ENCODE assay signal across 9 cellular contexts in the genomic region with DNA sequence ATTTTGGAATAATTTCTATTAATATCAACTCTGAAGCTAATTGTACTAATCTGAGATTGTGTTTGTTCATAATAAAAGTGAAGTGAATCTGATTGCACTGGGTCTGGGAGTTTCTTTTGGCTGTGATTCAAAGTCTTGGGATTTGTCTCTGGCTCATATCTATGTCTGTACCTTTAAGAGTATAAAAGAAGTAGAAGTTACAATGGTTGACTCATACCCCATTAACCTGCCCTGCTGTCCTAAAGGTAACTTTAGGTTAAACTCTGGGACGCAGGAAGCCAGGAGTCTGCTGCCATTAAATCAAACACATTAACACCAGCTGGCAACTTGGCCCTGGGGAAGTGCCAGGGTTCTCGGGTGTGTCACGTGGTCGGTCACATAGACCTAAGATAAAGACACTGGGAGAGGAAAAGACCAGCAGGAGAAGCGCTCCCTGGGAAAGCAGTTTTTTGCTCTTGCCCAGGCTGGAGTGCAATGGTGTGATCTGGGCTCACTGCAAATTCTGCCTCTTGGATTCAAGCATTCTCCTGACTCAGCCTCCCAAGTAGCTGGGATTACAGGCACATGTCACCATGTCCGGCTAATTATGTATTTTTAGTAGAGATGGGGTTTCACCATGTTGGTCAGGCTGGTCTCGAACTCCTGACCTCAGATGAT. TPM values are rescaled to one million over a fixed set of nuclear protein-coding genes. Genes with fewer than 3 reads are reported as not detected.
DNase-seq lines count a peak whose midpoint lies in the region; ATAC-seq, FAIRE-seq and TF ChIP-seq lines count a peak whose summit lies in the region.
"Had no signal": no experiment of that assay in that cellular context is flagged by ENCODE, and none has a peak within 500 bp of the region (broad histone marks: within the 10 kb centered on the region; RNA-seq: fewer than 3 reads in every experiment).

No MANE protein-coding gene starts in this region.

- H3K36me3 Mint-ChIP-seq in CD4-positive, alpha-beta T cell (ENCODE audit: low read depth) = no peaks in the 10 kb centered on the region

- TF ChIP-seq POLR2A in HepG2 (IDR thresholded peaks at IDR 0.05; ENCODE audit: insufficient read depth in 1 of 2, low read depth in 2 of 2, low read length in 2 of 2) (peak in 1 of 2 experiments; percentile 62; a peak in 1 of 4 replicates), uterus (IDR thresholded peaks at IDR 0.05) (no peak)

- ATAC-seq in HepG2 (peak; percentile 45), HG02970 (IDR thresholded peaks at IDR 0.05; ENCODE audit: low FRiP score, unreplicated experiment) (no peak)
- ATAC-seq in CD4-positive, alpha-beta T cell (ENCODE audit: poor library complexity) = no peak

- H3K9ac ChIP-seq in HepG2 (ENCODE audit: insufficient read depth, low read depth, low read length) = no peak overlapping the region

- 0 out of 4 replicates have a peak, but pooled peaks of 1 of the 2 experiments have one; percentile 15 for TF ChIP-seq EP300 in HepG2 (IDR thresholded peaks at IDR 0.05; ENCODE audit: low read depth in 2 of 2, low read length in 2 of 2)
- no peak for TF ChIP-seq EP300 in HepG2 (CRISPR knock-in tag; IDR thresholded peaks at IDR 0.05; ENCODE audit: borderline replicate concordance)

- H3K4me1 Mint-ChIP-seq in CD4-positive, alpha-beta T cell (ENCODE audit: low read depth) = peaks cover 5% of the 10 kb centered on the region

- peak overlapping the region; percentile 63 for H3K27ac ChIP-seq in HepG2 (ENCODE audit: extremely low read length, insufficient read depth, low read length)
- H3K27ac ChIP-seq in uterus = peak overlapping the region; percentile 45 to 60
- H3K27ac ChIP-seq in CD4-positive, alpha-beta T cell (ENCODE audit: low read depth, low read length) = no peak overlapping the region

- POLR2A ChIA-PET in HepG2 (lab: Yijun Ruan, JAX) = interaction anchor here (1.2 to 7.2 kb wide), 4 partner anchors 9 to 24 kb away, joined by 5 to 107 read pairs (median 5); a partner anchor contains a TSS
- POLR2A ChIA-PET in CD4-positive, alpha-beta T cell (lab: Charles Lee) = no interaction called here

- no peaks in the 10 kb centered on the region for H3K9me3 Mint-ChIP-seq in CD4-positive, alpha-beta T cell
- H3K9me3 Mint-ChIP-seq: IgD-negative memory B cell had no signal

- H3K79me2 ChIP-seq in HepG2 (ENCODE audit: insufficient read depth, low read length) = no peaks in the 10 kb centered on the region

- no peak overlapping the region for H3K4me3 Mint-ChIP-seq in CD4-positive, alpha-beta T cell
- H3K4me3 Mint-ChIP-seq: IgD-negative memory B cell had no signal

- H2AFZ ChIP-seq in HepG2 (ENCODE audit: low read length) = no peak overlapping the region

- no peak overlapping the region for H3K27ac Mint-ChIP-seq in CD4-positive, alpha-beta T cell
- H3K27ac Mint-ChIP-seq: IgD-negative memory B cell had no signal

- TF ChIP-seq RAD21 in HepG2 (CRISPR knock-in tag; IDR thresholded peaks at IDR 0.05) = peak; percentile 10; the same call in 1 of the 2 replicates

- no peaks in the 10 kb centered on the region for H3K27me3 Mint-ChIP-seq in CD4-positive, alpha-beta T cell

- TF ChIP-seq CTCF in cardiac fibroblast (IDR thresholded peaks at IDR 0.05; ENCODE audit: low read depth, low read length) (no peak), HepG2 (CRISPR knock-in tag; IDR thresholded peaks at IDR 0.05) (0 out of 2 replicates have a peak, but pooled peaks have one; percentile 6), uterus (IDR thresholded peaks at IDR 0.05) (no peak)
- no peak for TF ChIP-seq CTCF in CD4-positive, alpha-beta T cell (IDR thresholded peaks at IDR 0.05)

- H3K36me3 ChIP-seq in HepG2 (replicated peaks in 1 of 2; ENCODE audit: control insufficient read depth in 1 of 2, insufficient read depth in 2 of 2, low read length in 2 of 2) = peaks cover 3 to 16% of the 10 kb centered on the region in 2 experiments; a peak in 4 of 5 replicates
- H3K36me3 ChIP-seq in uterus = no peaks in the 10 kb centered on the region

- H3K4me1 ChIP-seq in HepG2 (ENCODE audit: insufficient read depth, low read length) (peaks cover 57% of the 10 kb centered on the region), uterus (no peaks in the 10 kb centered on the region)

- BruUV-seq in HepG2 (replicated peaks; lab: Mats Ljungman, UMichigan) = no TSS peak

- H4K20me1 ChIP-seq in HepG2 (ENCODE audit: insufficient read depth, low read length) = peaks cover 24% of the 10 kb centered on the region

- H3K4me3 ChIP-seq in cardiac fibroblast (replicated peaks in 1 of 2; ENCODE audit: low read depth in 2 of 2, low read length in 2 of 2) (no peak overlapping the region), HepG2 (replicated peaks in 1 of 3; ENCODE audit: insufficient read depth in 1 of 3, low read depth in 2 of 3, low read length in 3 of 3) (no peak overlapping the region), uterus (no peak overlapping the region)

- H3K9me3 ChIP-seq in HepG2 (ENCODE audit: low read length) (no peaks in the 10 kb centered on the region), uterus (no peaks in the 10 kb centered on the region)
- no peaks in the 10 kb centered on the region for H3K9me3 ChIP-seq in CD4-positive, alpha-beta T cell (ENCODE audit: control insufficient read depth, low read length)

- in situ Hi-C loops in HepG2 (cut with HindIII; ENCODE audit: extremely low pct_ligation_motif_present, low pct_unique_long_range_greater_than_20kb) = no loop called here

- FAIRE-seq in G401.6 (lab: Jason Lieb, UNC) = peak; percentile 99
- no peak for FAIRE-seq in HepG2 (lab: Jason Lieb, UNC)

- no peaks in the 10 kb centered on the region for H3K27me3 ChIP-seq in HepG2 (ENCODE audit: control insufficient read depth in 1 of 2, insufficient read depth in 2 of 2, low read length in 2 of 2)
- no peaks in the 10 kb centered on the region for H3K27me3 ChIP-seq in uterus
- no peaks in the 10 kb centered on the region for H3K27me3 ChIP-seq in CD4-positive, alpha-beta T cell (ENCODE audit: control insufficient read depth, insufficient read depth, low read length)

- 43% methylated on average over 7 of the region's 7 CpGs for WGBS in HepG2 (ENCODE audit: low lambda C conversion rate)

- CTCF ChIA-PET in HepG2 (lab: Yijun Ruan, JAX; ENCODE audit: low intra/inter-chr PET ratio, low total read pairs) = no interaction called here
- CTCF ChIA-PET in CD4-positive, alpha-beta T cell (lab: Charles Lee) = no interaction called here

- intact Hi-C loops in HepG2 (cut with micrococcal nuclease; ENCODE audit: unreplicated experiment) = no loop called here
- intact Hi-C loops in uterus (cut with DNase I; ENCODE audit: low total_unique reads) = no loop called here
- intact Hi-C loops in CD4-positive, alpha-beta T cell (cut with DNase I, micrococcal nuclease) = no loop called here

- peak; percentile 37 for DNase-seq in NCI-H345 treated with DMSO at 0.1 percent for 48 hours (lab: John Stamatoyannopoulos, UW; ENCODE audit: unreplicated experiment)
- DNase-seq in cardiac fibroblast (ENCODE audit: low read depth in 2 of 2) = peak; percentile 74 to 88
- peak; percentile 72 for DNase-seq in HepG2 (ENCODE audit: low spot score)
- peak; percentile 79 to 89 for DNase-seq in uterus
- no peak for DNase-seq in T-helper 2 cell
- DNase-seq in CD4-positive, alpha-beta T cell = no peak

- H3K4me2 ChIP-seq in HepG2 (ENCODE audit: low read depth, low read length) = no peak overlapping the region; the same call in 1 of the 2 replicates

RNA-seq across cellular contexts. Expression of a gene that starts 17.8 kb away (rescaled TPM):
- total RNA-seq in HepG2 (2016; rRNA removed; fragmentation: Illumina TruSeq; extraction: Trizol) (338 and 492 TPM in 2 replicates), uterus (10 to 100 TPM in 1 of 4 donors, 1 to 10 TPM in 2, under 1 TPM in 1; 0.59 to 29.8 (median 6.0) TPM)
- 31.9 and 37.2 TPM in 2 replicates for total RNA-seq in HepG2 (2016; cell fraction: cytosol; rRNA removed; fragmentation: Illumina TruSeq; extraction: Trizol; ENCODE audit: low read depth)
- total RNA-seq in HepG2 (2016; cell fraction: insoluble cytoplasmic fraction; rRNA removed; fragmentation: Illumina TruSeq; extraction: Trizol) = 303 and 473 TPM in 2 replicates
- total RNA-seq in HepG2 (2016; cell fraction: membrane; rRNA removed; fragmentation: Illumina TruSeq; extraction: Trizol) = 175 and 195 TPM in 2 replicates
- total RNA-seq in HepG2 (2016; cell fraction: nucleus; rRNA removed; fragmentation: Illumina TruSeq; extraction: Trizol) = 532 and 631 TPM in 2 replicates
- polyA plus RNA-seq in HepG2 (2011; rRNA removed) = 512 and 596 TPM in 2 replicates
- 368 and 565 TPM in 2 replicates for polyA plus RNA-seq in HepG2 (2011; cell fraction: cytosol; rRNA removed)
- 147 and 228 TPM in 2 replicates for polyA plus RNA-seq in HepG2 (2011; cell fraction: nucleus; rRNA removed)
- polyA plus RNA-seq in HepG2 (2012) = 585 and 769 TPM in 2 replicates
- 36.1 and 38.4 TPM in 2 replicates for polyA plus RNA-seq in HepG2 (2016; cell fraction: cytosol; fragmentation: Illumina TruSeq; extraction: Trizol; ENCODE audit: low read depth)
- polyA plus RNA-seq in HepG2 (2016; cell fraction: insoluble cytoplasmic fraction; fragmentation: Illumina TruSeq; extraction: Trizol; ENCODE audit: low read depth) = 315 and 357 TPM in 2 replicates
- 107 and 124 TPM in 2 replicates for polyA plus RNA-seq in HepG2 (2016; cell fraction: membrane; fragmentation: Illumina TruSeq; extraction: Trizol; ENCODE audit: low read depth)
- polyA plus RNA-seq in HepG2 (2016; cell fraction: nucleus; fragmentation: Illumina TruSeq; extraction: Trizol; ENCODE audit: insufficient read depth, low read depth) = 708 and 740 TPM in 2 replicates
- polyA minus RNA-seq in HepG2 (2011; rRNA and poly(A)+ RNA removed; ENCODE audit: low replicate concordance) = 748 and 1,007 TPM in 2 replicates
- polyA minus RNA-seq in HepG2 (2011; cell fraction: cytosol; rRNA and poly(A)+ RNA removed) = 527 and 633 TPM in 2 replicates
- polyA minus RNA-seq in HepG2 (2011; cell fraction: nucleus; rRNA and poly(A)+ RNA removed) = 165 and 293 TPM in 2 replicates
- total RNA-seq in CD4-positive, alpha-beta T cell = 1 to 10 TPM; 1.7 TPM

RNA-seq across cellular contexts. Expression of a gene that starts 34.8 kb away (rescaled TPM):
- 0.07 and 0.31 TPM in 2 replicates for total RNA-seq in HepG2 (2016; rRNA removed; fragmentation: Illumina TruSeq; extraction: Trizol)
- not detected in 2 replicates for total RNA-seq in HepG2 (2016; cell fraction: cytosol; rRNA removed; fragmentation: Illumina TruSeq; extraction: Trizol; ENCODE audit: low read depth)
- total RNA-seq in HepG2 (2016; cell fraction: insoluble cytoplasmic fraction; rRNA removed; fragmentation: Illumina TruSeq; extraction: Trizol) = 0.07 and 0.30 TPM in 2 replicates
- total RNA-seq in HepG2 (2016; cell fraction: membrane; rRNA removed; fragmentation: Illumina TruSeq; extraction: Trizol) = not detected in 2 replicates
- not detected in 2 replicates for total RNA-seq in HepG2 (2016; cell fraction: nucleus; rRNA removed; fragmentation: Illumina TruSeq; extraction: Trizol)
- polyA plus RNA-seq in HepG2 (2011; rRNA removed) = 0.15 and 0.27 TPM in 2 replicates
- polyA plus RNA-seq in HepG2 (2011; cell fraction: cytosol; rRNA removed) = 0.15 and 0.21 TPM in 2 replicates
- polyA plus RNA-seq in HepG2 (2011; cell fraction: nucleus; rRNA removed) = 0.61 and 0.90 TPM in 2 replicates
- 0.16 and 0.55 TPM in 2 replicates for polyA plus RNA-seq in HepG2 (2012)
- polyA plus RNA-seq in HepG2 (2016; cell fraction: cytosol; fragmentation: Illumina TruSeq; extraction: Trizol; ENCODE audit: low read depth) = not detected in 2 replicates
- 0.33 TPM in 1 of 2 replicates, not detected in the other for polyA plus RNA-seq in HepG2 (2016; cell fraction: insoluble cytoplasmic fraction; fragmentation: Illumina TruSeq; extraction: Trizol; ENCODE audit: low read depth)
- polyA plus RNA-seq in HepG2 (2016; cell fraction: membrane; fragmentation: Illumina TruSeq; extraction: Trizol; ENCODE audit: low read depth) = not detected in 2 replicates
- 0.21 TPM in 1 of 2 replicates, not detected in the other for polyA plus RNA-seq in HepG2 (2016; cell fraction: nucleus; fragmentation: Illumina TruSeq; extraction: Trizol; ENCODE audit: insufficient read depth, low read depth)
- polyA minus RNA-seq in HepG2 (2011; rRNA and poly(A)+ RNA removed; ENCODE audit: low replicate concordance) = 0.26 and 0.72 TPM in 2 replicates
- polyA minus RNA-seq in HepG2 (2011; cell fraction: cytosol; rRNA and poly(A)+ RNA removed) = not detected in 2 replicates
- not detected in 2 replicates for polyA minus RNA-seq in HepG2 (2011; cell fraction: nucleus; rRNA and poly(A)+ RNA removed)
- not detected for total RNA-seq in uterus
- total RNA-seq in CD4-positive, alpha-beta T cell = not detected
- polyA plus RNA-seq: IgD-negative memory B cell had no signal

Comparison
In these comparisons a context has a peak if more than half of its experiments do, and no peak if none do; other contexts are left out.
1. DNase-seq: peak in NCI-H345 treated with DMSO at 0.1 percent for 48 hours (single experiment), cardiac fibroblast (2 of 2), HepG2 (single experiment) and uterus (2 of 2); none in T-helper 2 cell (0 of 5) and CD4-positive, alpha-beta T cell (0 of 10).